1 cellular context compared by ENCODE assay signal in the genomic region with DNA sequence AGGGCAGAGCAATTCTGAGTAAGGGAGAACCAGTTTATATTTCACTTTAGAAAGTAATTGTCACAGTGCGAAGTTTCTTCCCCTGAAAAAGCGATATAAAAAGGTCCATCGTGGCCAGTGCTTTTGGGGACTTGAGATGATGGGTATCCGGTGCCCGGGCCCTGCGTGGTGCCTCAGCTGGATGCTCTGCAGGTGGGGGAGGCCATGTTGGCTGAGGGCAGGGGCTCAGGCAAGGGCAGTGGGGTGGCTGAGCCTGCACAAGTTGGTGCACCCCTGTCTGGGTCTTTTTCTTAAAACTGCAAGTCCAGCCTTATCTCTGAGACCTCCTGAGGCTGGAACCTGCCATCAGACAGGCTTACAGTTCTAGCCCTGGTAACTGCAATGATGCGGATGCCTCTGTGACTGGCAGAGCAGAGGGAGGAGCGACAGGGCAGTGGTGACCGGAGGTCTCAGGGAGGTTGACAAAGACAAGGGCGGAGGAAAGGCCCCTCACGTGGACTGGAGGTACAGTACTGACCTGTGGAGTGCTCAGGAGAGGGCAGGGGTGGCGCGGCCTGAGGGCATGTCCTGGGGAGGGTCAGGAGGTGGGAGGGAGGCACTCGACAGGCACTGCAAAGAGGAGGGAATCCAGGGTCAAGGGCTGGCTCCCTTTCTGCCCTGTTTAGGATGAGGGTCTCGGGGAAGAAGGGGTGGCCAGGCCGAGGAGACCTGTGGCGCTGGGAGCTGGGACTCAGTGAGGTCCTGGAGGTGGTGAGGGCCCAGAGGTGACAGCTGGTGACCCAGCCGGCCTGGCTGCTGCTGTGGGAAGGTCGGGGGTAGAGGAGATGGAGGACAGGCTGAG.
TF ChIP-seq lines count a peak whose summit lies in the region.

No MANE protein-coding gene starts in this region.

TF ChIP-seq in A549, 52 proteins besides CTCF, POLR2A, EP300 and RAD21 (continued from another document):
- TF ChIP-seq, protein P1, sequence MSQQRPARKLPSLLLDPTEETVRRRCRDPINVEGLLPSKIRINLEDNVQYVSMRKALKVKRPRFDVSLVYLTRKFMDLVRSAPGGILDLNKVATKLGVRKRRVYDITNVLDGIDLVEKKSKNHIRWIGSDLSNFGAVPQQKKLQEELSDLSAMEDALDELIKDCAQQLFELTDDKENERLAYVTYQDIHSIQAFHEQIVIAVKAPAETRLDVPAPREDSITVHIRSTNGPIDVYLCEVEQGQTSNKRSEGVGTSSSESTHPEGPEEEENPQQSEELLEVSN (IDR thresholded peaks at IDR 0.05; ENCODE audit: borderline replicate concordance, low read depth) = no peak
- TF ChIP-seq GATA3 (IDR thresholded peaks at IDR 0.05; ENCODE audit: borderline replicate concordance) = no peak
- TF ChIP-seq KDM1A (IDR thresholded peaks at IDR 0.05; ENCODE audit: low read depth) = no peak
- TF ChIP-seq NFE2L2 (conservative IDR thresholded peaks at IDR 0.05; ENCODE audit: low read length) = no peak
